Comparison of ENCODE assay signal across 9 cellular contexts in genomic region chrX:1483843-1484637, GRCh38. TPM values are rescaled to one million over a fixed set of nuclear protein-coding genes. Genes with fewer than 3 reads are reported as not detected.
A peak's percentile ranks its signal among the peaks of the same experiment; 100 is the strongest.
DNase-seq lines count a peak whose midpoint lies in the region; ATAC-seq, FAIRE-seq and TF ChIP-seq lines count a peak whose summit lies in the region.
"Had no signal": no experiment of that assay in that cellular context is flagged by ENCODE, and none has a peak within 500 bp of the region (broad histone marks: within the 10 kb centered on the region; RNA-seq: fewer than 3 reads in every experiment).

No MANE protein-coding gene starts in this region.

- no peak overlapping the region for H2BK12ac ChIP-seq in H1 (ENCODE audit: low read depth, low read length)

- H4K5ac ChIP-seq in H1 (ENCODE audit: insufficient read length, low read depth, low read length) = no peak overlapping the region

- H3K36me3 ChIP-seq in H1 (ENCODE audit: control insufficient read depth in 2 of 4, insufficient read depth in 4 of 4, low read length in 3 of 4) = no peaks in the 10 kb centered on the region

- no peak overlapping the region for H3K23ac ChIP-seq in H1 (ENCODE audit: insufficient read length)

- ATAC-seq in GM18498 (IDR thresholded peaks at IDR 0.05; ENCODE audit: unreplicated experiment) = peak; percentile 60
- ATAC-seq in GM21447 (IDR thresholded peaks at IDR 0.05; ENCODE audit: unreplicated experiment) = peak; percentile 49
- peak; percentile 40 for ATAC-seq in HG03442 (IDR thresholded peaks at IDR 0.05; ENCODE audit: unreplicated experiment)
- ATAC-seq in SK-N-SH treated with all-trans-retinoic acid at 6 μM for 48 hours = no peak

- no peak overlapping the region for H3K14ac ChIP-seq in H1 (ENCODE audit: insufficient read length)

- peaks cover 4 to 11% (median 5%) of the 10 kb centered on the region in 4 experiments; a peak in 5 of 7 replicates for H3K4me1 ChIP-seq in H1 (replicated peaks in 1 of 4; ENCODE audit: control insufficient read depth in 3 of 4, insufficient read depth in 4 of 4, low read length in 3 of 4)

- no peak overlapping the region for H2AFZ ChIP-seq in H1 (ENCODE audit: low read length)

- no peak overlapping the region for H2AK5ac ChIP-seq in H1 (ENCODE audit: low read depth, low read length)

- H3K56ac ChIP-seq in H1 (replicated peaks; ENCODE audit: insufficient read length, low read depth, low read length) = no peak overlapping the region

- H3K27me3 ChIP-seq in H1 (replicated peaks in 1 of 4; ENCODE audit: control insufficient read depth in 3 of 4, extremely low read depth in 1 of 4, insufficient read depth in 3 of 4, low read length in 3 of 4) = no peaks in the 10 kb centered on the region

- H4K8ac ChIP-seq in H1 (ENCODE audit: extremely low read depth, insufficient read depth, low read length) = no peak overlapping the region

- no peak overlapping the region for H2BK120ac ChIP-seq in H1 (replicated peaks; ENCODE audit: low read depth, low read length)

- no peak for TF ChIP-seq CTCF in H1 (IDR thresholded peaks at IDR 0.05; ENCODE audit: control extremely low read depth in 1 of 3, insufficient read depth in 1 of 3, low read depth in 1 of 3, low read length in 3 of 3)

- H3K79me2 ChIP-seq in H1 (ENCODE audit: control insufficient read depth in 1 of 2, insufficient read depth in 2 of 2, low read length in 2 of 2) = no peaks in the 10 kb centered on the region

- TF ChIP-seq EP300 in H1 (IDR thresholded peaks at IDR 0.05; ENCODE audit: borderline replicate concordance in 1 of 2, low read depth in 2 of 2, low read length in 2 of 2) = no peak

- no peak overlapping the region for H3K27ac ChIP-seq in H1 (ENCODE audit: low read depth, low read length)

- H3K9me3 ChIP-seq in H1 (ENCODE audit: insufficient read depth in 2 of 2, low read depth in 1 of 2, low read length in 1 of 2) = peaks cover 0 to 10% of the 10 kb centered on the region in 2 experiments; a peak in 2 of 4 replicates

- no peak overlapping the region for H3K18ac ChIP-seq in H1 (ENCODE audit: extremely low read depth, low read length)

- H3K4me2 ChIP-seq in H1 (ENCODE audit: insufficient read depth in 1 of 2, low read depth in 2 of 2, low read length in 2 of 2) = no peak overlapping the region

- no peak overlapping the region for H2BK20ac ChIP-seq in H1 (ENCODE audit: low read length)

- no peaks in the 10 kb centered on the region for H3K79me1 ChIP-seq in H1 (ENCODE audit: low read depth, low read length)

- DNase-seq in H1 (ENCODE audit: low read depth in 1 of 2, low spot score in 2 of 2) = no peak
- no peak for DNase-seq in NCI-H146 (lab: John Stamatoyannopoulos, UW)
- DNase-seq in AG08396 (ENCODE audit: low spot score) = no peak
- DNase-seq in AG20443 (ENCODE audit: low spot score) = no peak

- CTCF ChIA-PET in H1 (lab: Charles Lee; ENCODE audit: partially characterized antibody) = no interaction called here

- no peak overlapping the region for H3K9ac ChIP-seq in H1 (replicated peaks in 1 of 4; ENCODE audit: extremely low read depth in 1 of 4, low read depth in 3 of 4, low read length in 3 of 4)

- 82% methylated on average over 15 of the region's 15 CpGs; no CpG with 5 or more reads in 1 of the 2 experiments for WGBS in H1 (ENCODE audit: extremely low coverage in 1 of 2, insufficient coverage in 1 of 2, insufficient read length in 1 of 2, insufficient replicate concordance in 2 of 2, low coverage in 1 of 2, low lambda C conversion rate in 2 of 2, missing lambda C conversion rate in 1 of 2), 2 experiments

- H4K20me1 ChIP-seq in H1 (replicated peaks in 1 of 2; ENCODE audit: control insufficient read depth in 1 of 2, insufficient read depth in 2 of 2, low read length in 2 of 2) = no peaks in the 10 kb centered on the region

- POLR2A ChIA-PET in H1 (lab: Charles Lee; ENCODE audit: partially characterized antibody) = no interaction called here

- no peak overlapping the region for H3K4me3 ChIP-seq in H1 (ENCODE audit: extremely low read depth in 1 of 4, insufficient read depth in 2 of 4, low read depth in 3 of 4, low read length in 4 of 4)

- no peak for TF ChIP-seq RAD21 in H1 (IDR thresholded peaks at IDR 0.05 in 1 of 2, conservative IDR thresholded peaks at IDR 0.05 in 1 of 2; ENCODE audit: low read depth in 2 of 2, low read length in 2 of 2)

- H3K4ac ChIP-seq in H1 (replicated peaks; ENCODE audit: insufficient read length, low read depth, low read length) = no peak overlapping the region

- H2BK5ac ChIP-seq in H1 (ENCODE audit: low read depth, low read length) = no peak overlapping the region

- FAIRE-seq in H1 (lab: Jason Lieb, UNC) = peak; percentile 91
- FAIRE-seq: keratinocyte had no signal

- no peak overlapping the region for H4K91ac ChIP-seq in H1 (replicated peaks; ENCODE audit: insufficient read length, low read length)

- no peak overlapping the region for H2BK15ac ChIP-seq in H1 (ENCODE audit: low read length)

- no peaks in the 10 kb centered on the region; the same call in 1 of the 2 replicates for H3K23me2 ChIP-seq in H1 (ENCODE audit: low read depth, low read length)

- TF ChIP-seq POLR2A in H1 (IDR thresholded peaks at IDR 0.05; ENCODE audit: control extremely low read depth in 1 of 2, low read depth in 2 of 2, low read length in 2 of 2) = no peak

TF ChIP-seq in H1, 55 proteins besides CTCF, POLR2A, EP300 and RAD21 (continues in another document):
- TF ChIP-seq RNF2 (IDR thresholded peaks at IDR 0.05; ENCODE audit: borderline replicate concordance, low read depth, low read length, missing control alignments, poor library complexity, severe bottlenecking) (no peak), USF2 (IDR thresholded peaks at IDR 0.05; ENCODE audit: low read length) (no peak), GABPA (IDR thresholded peaks at IDR 0.05; ENCODE audit: borderline replicate concordance, insufficient read depth, low read length) (no peak), CEBPB (IDR thresholded peaks at IDR 0.05; ENCODE audit: low read depth, low read length) (no peak), GTF2F1 (IDR thresholded peaks at IDR 0.05; ENCODE audit: borderline replicate concordance, low read depth, low read length) (no peak), TEAD4 (IDR thresholded peaks at IDR 0.05; ENCODE audit: low read depth, low read length) (no peak), SUZ12 (IDR thresholded peaks at IDR 0.05; ENCODE audit: low read length) (no peak), CBX5 (IDR thresholded peaks at IDR 0.05; ENCODE audit: low read depth, low read length) (no peak)

TF ChIP-seq in SK-N-SH treated with all-trans-retinoic acid at 6 μM for 48 hours, 23 proteins besides CTCF, POLR2A, EP300 and RAD21 (continues in another document):
- TF ChIP-seq POU6F1 (CRISPR knock-in tag; IDR thresholded peaks at IDR 0.05; ENCODE audit: borderline replicate concordance, low read depth) = no peak

RNA-seq across cellular contexts. Expression of gene ASMTL, which starts 31.3 kb away (rescaled TPM):
- 75.4 and 81.4 TPM in 2 replicates for total RNA-seq in H1 (2021; fragmentation: NEBNext Ultra II Directional; extraction: Animal tissue kit (Norgen Biotek cat#: 25700))
- polyA plus RNA-seq in H1 (2011; rRNA removed) = 75.6 and 130 TPM in 2 replicates
- polyA plus RNA-seq in H1 (2011; cell fraction: cytosol; rRNA removed) = 92.6 TPM
- polyA plus RNA-seq in H1 (2011; cell fraction: nucleus; rRNA removed) = 104 TPM
- 51.7 to 90.7 TPM (median 78.8 TPM) in 4 replicates for polyA plus RNA-seq in H1 (2012, experiment 1 of 2)
- 57.9 TPM for polyA plus RNA-seq in H1 (2012, experiment 2 of 2)
- polyA plus RNA-seq in H1 (2013, experiment 1 of 2) = 41.0 TPM
- 39.2 TPM for polyA plus RNA-seq in H1 (2013, experiment 2 of 2)
- 47.0 and 49.0 TPM in 2 replicates for polyA minus RNA-seq in H1 (2011; rRNA and poly(A)+ RNA removed)
- 52.1 TPM for polyA minus RNA-seq in H1 (2011; cell fraction: cytosol; rRNA and poly(A)+ RNA removed)
- polyA minus RNA-seq in H1 (2011; cell fraction: nucleus; rRNA and poly(A)+ RNA removed) = 46.7 TPM

RNA-seq across cellular contexts. Expression of gene P2RY8, which starts 52.9 kb away (rescaled TPM):
- 0.09 and 0.11 TPM in 2 replicates for total RNA-seq in H1 (2021; fragmentation: NEBNext Ultra II Directional; extraction: Animal tissue kit (Norgen Biotek cat#: 25700))
- 0.15 and 0.19 TPM in 2 replicates for polyA plus RNA-seq in H1 (2011; rRNA removed)
- polyA plus RNA-seq in H1 (2011; cell fraction: cytosol; rRNA removed) = 0.16 TPM
- polyA plus RNA-seq in H1 (2011; cell fraction: nucleus; rRNA removed) = 0.47 TPM
- polyA plus RNA-seq in H1 (2012, experiment 1 of 2) = 0.08 to 0.36 TPM (median 0.27 TPM) in 4 replicates
- polyA plus RNA-seq in H1 (2012, experiment 2 of 2) = 0.10 TPM
- polyA plus RNA-seq in H1 (2013, experiment 1 of 2) = 0.30 TPM
- polyA plus RNA-seq in H1 (2013, experiment 2 of 2) = 0.20 TPM
- polyA minus RNA-seq in H1 (2011; rRNA and poly(A)+ RNA removed) = 0.10 and 0.16 TPM in 2 replicates
- polyA minus RNA-seq in H1 (2011; cell fraction: cytosol; rRNA and poly(A)+ RNA removed) = not detected
- 0.20 TPM for polyA minus RNA-seq in H1 (2011; cell fraction: nucleus; rRNA and poly(A)+ RNA removed)
- polyA plus RNA-seq: keratinocyte had no signal
